ENCODE assay signal across 8 cellular contexts in genomic region chr16:81313731-81314602, GRCh38. TPM values are rescaled to one million over a fixed set of nuclear protein-coding genes. Genes with fewer than 3 reads are reported as not detected.
DNase-seq lines count a peak whose midpoint lies in the region; ATAC-seq and TF ChIP-seq lines count a peak whose summit lies in the region.

No MANE protein-coding gene starts in this region.

- TF ChIP-seq CTCF in CD14-positive monocyte (IDR thresholded peaks at IDR 0.05) (no peak), MCF 10A (IDR thresholded peaks at IDR 0.05; ENCODE audit: unreplicated experiment) (no peak), vagina (IDR thresholded peaks at IDR 0.05) (no peak)

- peaks cover 2 to 5% of the 10 kb centered on the region in 2 donors for H3K36me3 Mint-ChIP-seq in CD14-positive monocyte
- H3K36me3 Mint-ChIP-seq in MCF 10A (ENCODE audit: insufficient read depth, unreplicated experiment), result no peaks in the 10 kb centered on the region
- H3K36me3 Mint-ChIP-seq in memory B cell, result peaks cover 2% of the 10 kb centered on the region

- BruUV-seq in MCF 10A (replicated peaks; lab: Mats Ljungman, UMichigan), result TSS peak; percentile 66

- POLR2A ChIA-PET in MCF 10A (lab: Yijun Ruan, JAX), result interaction anchor here (0.6 to 3.0 kb wide), 32 partner anchors 9 to 1553 kb away, joined by 3 to 36 read pairs (median 4); partner anchors contain the start of genes ATMIN, BCO1, CENPN and CMC2

- peaks cover 0 to 7% (median 5%) of the 10 kb centered on the region in 3 donors for H3K27me3 Mint-ChIP-seq in CD14-positive monocyte (ENCODE audit: low read depth in 3 of 3)
- H3K27me3 Mint-ChIP-seq in MCF 10A (ENCODE audit: insufficient read depth, unreplicated experiment), result no peaks in the 10 kb centered on the region
- no peaks in the 10 kb centered on the region for H3K27me3 Mint-ChIP-seq in memory B cell

- CTCF ChIA-PET in MCF 10A (lab: Yijun Ruan, JAX), result interaction anchor here (0.6 to 2.1 kb wide), 8 partner anchors 13 to 1074 kb away, joined by 3 to 18 read pairs (median 5); no protein-coding TSS in a partner anchor

- WGBS in HUES64, result 1% methylated on average over 16 of the region's 16 CpGs

- H3K9me3 ChIP-seq in HUES64 (ENCODE audit: insufficient read depth, low read depth, low read length) (no peaks in the 10 kb centered on the region), vagina (no peaks in the 10 kb centered on the region)

- TF ChIP-seq POLR2A in vagina (IDR thresholded peaks at IDR 0.05), result no peak

- H3K4me3 Mint-ChIP-seq in CD14-positive monocyte (peak overlapping the region; percentile 95 to 97), MCF 10A (ENCODE audit: unreplicated experiment) (peak overlapping the region; percentile 93), memory B cell (peak overlapping the region; percentile 90)

- H3K4me1 Mint-ChIP-seq in CD14-positive monocyte (peaks cover 30% of the 10 kb centered on the region), MCF 10A (ENCODE audit: insufficient read depth, unreplicated experiment) (peaks cover 15% of the 10 kb centered on the region), memory B cell (peaks cover 22% of the 10 kb centered on the region)

- H3K27ac Mint-ChIP-seq in CD14-positive monocyte (peak overlapping the region; percentile 60 to 94 (median 89)), MCF 10A (ENCODE audit: low read depth, unreplicated experiment) (peak overlapping the region; percentile 69), memory B cell (peak overlapping the region; percentile 88)

- intact Hi-C loops in CD14-positive monocyte (cut with micrococcal nuclease) (loop anchor here in 1 of 2 donors (10.0 kb wide), 2 partner anchors 219 to 309 kb away; partner anchors contain the start of genes CENPN, CMC2 and GCSH), MCF 10A (cut with micrococcal nuclease) (loop anchor here (2.0 to 10.0 kb wide), 3 partner anchors 53 to 279 kb away; partner anchors contain the start of genes ATMIN and C16orf46), vagina (cut with DNase I) (no loop called here), posterior vena cava (cut with DNase I) (no loop called here)

- H3K27ac ChIP-seq in HUES64 (ENCODE audit: low read depth, low read length), result peak overlapping the region; percentile 91
- peak overlapping the region; percentile 91 for H3K27ac ChIP-seq in vagina

- H3K4me1 ChIP-seq in HUES64 (ENCODE audit: insufficient read depth, low read length) (peaks cover 17% of the 10 kb centered on the region), vagina (peaks cover 56% of the 10 kb centered on the region)

- H3K27me3 ChIP-seq in HUES64 (ENCODE audit: insufficient read depth, low read length) (peaks cover 5% of the 10 kb centered on the region), vagina (no peaks in the 10 kb centered on the region)

- peak overlapping the region; percentile 92 for H3K9ac ChIP-seq in HUES64 (ENCODE audit: low read depth, low read length)

- peak overlapping the region; percentile 97 for H3K4me3 ChIP-seq in HUES64 (ENCODE audit: low read length)
- peak overlapping the region; percentile 92 to 99 for H3K4me3 ChIP-seq in vagina

- ATAC-seq in memory B cell (ENCODE audit: low read depth), result no peak

- DNase-seq in CD14-positive monocyte (ENCODE audit: low spot score), result no peak
- no peak for DNase-seq in MCF 10A (ENCODE audit: unreplicated experiment)
- DNase-seq in memory B cell (ENCODE audit: low spot score in 2 of 2), result no peak
- DNase-seq in vagina (ENCODE audit: extremely low spot score in 2 of 2), result no peak
- no peak for DNase-seq in T1000 (lab: John Stamatoyannopoulos, UW)
- no peak for DNase-seq in posterior vena cava (ENCODE audit: low spot score)
- DNase-seq in NCI-H446 (lab: John Stamatoyannopoulos, UW), result no peak

- H3K9me3 Mint-ChIP-seq in CD14-positive monocyte, result no peaks in the 10 kb centered on the region
- H3K9me3 Mint-ChIP-seq in MCF 10A (ENCODE audit: unreplicated experiment), result no peaks in the 10 kb centered on the region
- H3K9me3 Mint-ChIP-seq in memory B cell, result no peaks in the 10 kb centered on the region

- H3K36me3 ChIP-seq in HUES64 (ENCODE audit: insufficient read depth, low read length) (peaks cover 7% of the 10 kb centered on the region), vagina (no peaks in the 10 kb centered on the region)

RNA-seq across cellular contexts. Expression of gene GAN, which starts 0.8 kb away (rescaled TPM):
- polyA plus RNA-seq in CD14-positive monocyte, result 1 to 10 TPM in 1 of 2 donors, under 1 TPM in 1; 0.89 to 1.0 TPM
- polyA plus RNA-seq in HUES64 (2013, experiment 1 of 2), result 4.1 TPM
- polyA plus RNA-seq in HUES64 (2013, experiment 2 of 2), result 4.5 TPM
- total RNA-seq in MCF 10A (2022) (12.4 and 17.2 TPM in 2 replicates), vagina (20.9 TPM), posterior vena cava (10 to 100 TPM in 1 of 2 donors, 1 to 10 TPM in 1; 7.8 to 12.4 TPM)
